35 cellular contexts compared by ENCODE assay signal in the genomic region with DNA sequence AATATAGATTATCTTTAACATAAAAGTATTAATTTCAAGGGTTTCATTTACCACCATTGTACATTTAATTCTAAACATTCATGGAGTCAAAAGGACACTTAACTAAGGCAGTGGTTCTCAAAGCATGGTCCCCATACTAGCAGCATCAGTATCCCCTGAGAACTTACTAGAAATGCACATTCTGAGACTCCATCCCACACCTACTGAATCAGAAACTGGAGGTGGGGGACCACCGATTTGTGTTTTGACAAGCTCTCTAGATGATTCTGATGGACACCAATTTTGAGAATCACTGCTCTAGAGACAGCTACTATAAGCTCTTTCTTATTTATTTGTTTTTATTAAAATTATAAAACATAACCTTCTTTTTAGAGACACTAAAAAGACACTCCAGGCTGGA.
"Had no signal": no experiment of that assay in that cellular context is flagged by ENCODE, and none has a peak within 500 bp of the region (broad histone marks: within the 10 kb centered on the region; RNA-seq: fewer than 3 reads in every experiment).

No MANE protein-coding gene starts in this region.

- H3K9me3 Mint-ChIP-seq: activated naive CD4-positive, alpha-beta T cell treated with anti-CD3 and anti-CD28 coated beads for 36 hours; activated naive CD4-positive, alpha-beta T cell treated with anti-CD3 and anti-CD28 coated beads, Interleukin-2, amount 10 ng/mL, durations not matched to agents 7 days and 5 days; activated naive CD4-positive, alpha-beta T cell treated with anti-CD3 and anti-CD28 coated beads, Interleukin-2, amount 50 U/mL, for 24 hours; activated naive CD4-positive, alpha-beta T cell treated with anti-CD3 and anti-CD28 coated beads, Interleukin-2, amount 50 U/mL, for 72 hours; activated naive CD8-positive, alpha-beta T cell treated with anti-CD3 and anti-CD28 coated beads for 36 hours; activated naive CD8-positive, alpha-beta T cell treated with anti-CD3 and anti-CD28 coated beads, Interleukin-2, amount 10 ng/mL, durations not matched to agents 7 days and 5 days; activated naive CD8-positive, alpha-beta T cell treated with anti-CD3 and anti-CD28 coated beads, Interleukin-2, amount 50 U/mL, for 24 hours; activated T-cell treated with anti-CD3 and anti-CD28 coated beads, Interleukin-2, amount 50 U/mL, for 24 hours; activated T-cell treated with anti-CD3 and anti-CD28 coated beads, Interleukin-2, amount 50 U/mL, for 4 hours; activated T-cell treated with anti-CD3 and anti-CD28 coated beads, Interleukin-2, amount 50 U/mL, for 72 hours; activated T-helper 1 cell treated with anti-CD3 and anti-CD28 coated beads, Interleukin-12 subunit alpha, Interleukin-12 subunit beta, Interleukin-2, Interleukin-4 antibody, amounts not matched to agents 30 ng/mL and 10 ng/mL and 1 ng/mL, durations not matched to agents 14 hours and 24 hours and 36 hours; activated T-helper 2 cell treated with anti-CD3 and anti-CD28 coated beads, Interferon-gamma antibody, Interleukin-2, Interleukin-4, amounts not matched to agents 10 μg/mL and 5 μg/mL and 100 μg/mL, durations not matched to agents 14 hours and 24 hours and 36 hours; brain; central memory CD8-positive, alpha-beta T cell had no signal

- DNase-seq: activated effector memory CD4-positive, alpha-beta T cell treated with anti-CD3 and anti-CD28 coated beads, Interleukin-2, amount 50 U/mL, for 16 hours; activated effector memory CD4-positive, alpha-beta T cell treated with Interleukin-2 at 50 U/mL for 16 hours; activated gamma-delta T cell; activated gamma-delta T cell treated with Interleukin-2 at 50 U/mL for 16 hours; activated naive CD4-positive, alpha-beta T cell; activated naive CD4-positive, alpha-beta T cell treated with anti-CD3 and anti-CD28 coated beads for 36 hours; activated naive CD4-positive, alpha-beta T cell treated with anti-CD3 and anti-CD28 coated beads, Interleukin-2, amount 10 ng/mL, durations not matched to agents 7 days and 5 days; activated naive CD4-positive, alpha-beta T cell treated with anti-CD3 and anti-CD28 coated beads, Interleukin-2, amount 50 U/mL, for 16 hours; activated naive CD4-positive, alpha-beta T cell treated with Interleukin-2 at 50 U/mL for 16 hours; activated naive CD8-positive, alpha-beta T cell treated with anti-CD3 and anti-CD28 coated beads for 36 hours; activated naive CD8-positive, alpha-beta T cell treated with anti-CD3 and anti-CD28 coated beads, Interleukin-2, amount 10 ng/mL, durations not matched to agents 7 days and 5 days; activated naive CD8-positive, alpha-beta T cell treated with anti-CD3 and anti-CD28 coated beads, Interleukin-2, amount 50 U/mL, for 24 hours; activated T-cell treated with anti-CD3 and anti-CD28 coated beads for 4 hours; activated T-cell treated with anti-CD3 and anti-CD28 coated beads, Interleukin-2, amount 50 U/mL, for 1 hour; activated T-cell treated with anti-CD3 and anti-CD28 coated beads, Interleukin-2, amount 50 U/mL, for 24 hours; activated T-cell treated with anti-CD3 and anti-CD28 coated beads, Interleukin-2, amount 50 U/mL, for 4 hours; activated T-cell treated with anti-CD3 and anti-CD28 coated beads, Interleukin-2, amount 50 U/mL, for 48 hours; activated T-cell treated with anti-CD3 and anti-CD28 coated beads, Interleukin-2, amount 50 U/mL, for 72 hours; adrenal gland; amniotic stem cell; amygdala; anterior cingulate cortex; aorta; body of pancreas; brain microvascular endothelial cell; caudate nucleus; central memory CD4-positive, alpha-beta T cell; cerebellar nuclear complex had no signal

- H3K27ac Mint-ChIP-seq: activated naive CD4-positive, alpha-beta T cell treated with anti-CD3 and anti-CD28 coated beads for 36 hours; activated naive CD4-positive, alpha-beta T cell treated with anti-CD3 and anti-CD28 coated beads, Interleukin-2, amount 10 ng/mL, durations not matched to agents 7 days and 5 days; activated naive CD4-positive, alpha-beta T cell treated with anti-CD3 and anti-CD28 coated beads, Interleukin-2, amount 50 U/mL, for 24 hours; activated naive CD4-positive, alpha-beta T cell treated with anti-CD3 and anti-CD28 coated beads, Interleukin-2, amount 50 U/mL, for 72 hours; activated naive CD8-positive, alpha-beta T cell; activated naive CD8-positive, alpha-beta T cell treated with anti-CD3 and anti-CD28 coated beads for 36 hours; activated naive CD8-positive, alpha-beta T cell treated with anti-CD3 and anti-CD28 coated beads, Interleukin-2, amount 10 ng/mL, durations not matched to agents 7 days and 5 days; activated naive CD8-positive, alpha-beta T cell treated with anti-CD3 and anti-CD28 coated beads, Interleukin-2, amount 50 U/mL, for 24 hours; activated T-cell treated with anti-CD3 and anti-CD28 coated beads, Interleukin-2, amount 50 U/mL, for 72 hours; activated T-helper 1 cell treated with anti-CD3 and anti-CD28 coated beads, Interleukin-12 subunit alpha, Interleukin-12 subunit beta, Interleukin-2, Interleukin-4 antibody, amounts not matched to agents 30 ng/mL and 10 ng/mL and 1 ng/mL, durations not matched to agents 14 hours and 24 hours and 36 hours; activated T-helper 2 cell treated with anti-CD3 and anti-CD28 coated beads, Interferon-gamma antibody, Interleukin-2, Interleukin-4, amounts not matched to agents 10 μg/mL and 5 μg/mL and 100 μg/mL, durations not matched to agents 14 hours and 24 hours and 36 hours; brain had no signal

- ATAC-seq: activated naive CD4-positive, alpha-beta T cell treated with anti-CD3 and anti-CD28 coated beads, Interleukin-2, amount 50 U/mL, for 72 hours; activated naive CD8-positive, alpha-beta T cell treated with anti-CD3 and anti-CD28 coated beads, Interleukin-2, amount 50 U/mL, for 24 hours; activated T-cell treated with anti-CD3 and anti-CD28 coated beads, Interleukin-2, amount 50 U/mL, for 4 hours; body of pancreas had no signal

- H3K27me3 Mint-ChIP-seq: activated naive CD4-positive, alpha-beta T cell treated with anti-CD3 and anti-CD28 coated beads, Interleukin-2, amount 10 ng/mL, durations not matched to agents 7 days and 5 days; activated naive CD4-positive, alpha-beta T cell treated with anti-CD3 and anti-CD28 coated beads, Interleukin-2, amount 50 U/mL, for 24 hours; activated naive CD8-positive, alpha-beta T cell; activated naive CD8-positive, alpha-beta T cell treated with anti-CD3 and anti-CD28 coated beads for 36 hours; activated naive CD8-positive, alpha-beta T cell treated with anti-CD3 and anti-CD28 coated beads, Interleukin-2, amount 10 ng/mL, durations not matched to agents 7 days and 5 days; activated naive CD8-positive, alpha-beta T cell treated with anti-CD3 and anti-CD28 coated beads, Interleukin-2, amount 50 U/mL, for 24 hours; activated T-cell treated with anti-CD3 and anti-CD28 coated beads, Interleukin-2, amount 50 U/mL, for 24 hours; brain; central memory CD8-positive, alpha-beta T cell had no signal

- H3K4me1 Mint-ChIP-seq: activated naive CD4-positive, alpha-beta T cell treated with anti-CD3 and anti-CD28 coated beads, Interleukin-2, amount 10 ng/mL, durations not matched to agents 7 days and 5 days; activated naive CD8-positive, alpha-beta T cell treated with anti-CD3 and anti-CD28 coated beads for 36 hours; activated naive CD8-positive, alpha-beta T cell treated with anti-CD3 and anti-CD28 coated beads, Interleukin-2, amount 10 ng/mL, durations not matched to agents 7 days and 5 days; activated naive CD8-positive, alpha-beta T cell treated with anti-CD3 and anti-CD28 coated beads, Interleukin-2, amount 50 U/mL, for 24 hours; brain; central memory CD8-positive, alpha-beta T cell had no signal

- H3K4me3 Mint-ChIP-seq: activated naive CD4-positive, alpha-beta T cell treated with anti-CD3 and anti-CD28 coated beads for 36 hours; activated naive CD4-positive, alpha-beta T cell treated with anti-CD3 and anti-CD28 coated beads, Interleukin-2, amount 10 ng/mL, durations not matched to agents 7 days and 5 days; activated naive CD4-positive, alpha-beta T cell treated with anti-CD3 and anti-CD28 coated beads, Interleukin-2, amount 50 U/mL, for 24 hours; activated naive CD8-positive, alpha-beta T cell; activated naive CD8-positive, alpha-beta T cell treated with anti-CD3 and anti-CD28 coated beads for 36 hours; activated naive CD8-positive, alpha-beta T cell treated with anti-CD3 and anti-CD28 coated beads, Interleukin-2, amount 10 ng/mL, durations not matched to agents 7 days and 5 days; activated naive CD8-positive, alpha-beta T cell treated with anti-CD3 and anti-CD28 coated beads, Interleukin-2, amount 50 U/mL, for 24 hours; activated T-cell treated with anti-CD3 and anti-CD28 coated beads, Interleukin-2, amount 50 U/mL, for 24 hours; activated T-cell treated with anti-CD3 and anti-CD28 coated beads, Interleukin-2, amount 50 U/mL, for 4 hours; activated T-cell treated with anti-CD3 and anti-CD28 coated beads, Interleukin-2, amount 50 U/mL, for 72 hours; activated T-helper 1 cell treated with anti-CD3 and anti-CD28 coated beads, Interleukin-12 subunit alpha, Interleukin-12 subunit beta, Interleukin-2, Interleukin-4 antibody, amounts not matched to agents 30 ng/mL and 10 ng/mL and 1 ng/mL, durations not matched to agents 14 hours and 24 hours and 36 hours; brain; central memory CD8-positive, alpha-beta T cell had no signal
